Comparison of ENCODE assay signal across 3 cellular contexts in genomic region chr1:147809236-147809635, GRCh38. TPM values are rescaled to one million over a fixed set of nuclear protein-coding genes. Genes with fewer than 3 reads are reported as not detected.
"Had no signal": no experiment of that assay in that cellular context is flagged by ENCODE, and none has a peak within 500 bp of the region (broad histone marks: within the 10 kb centered on the region; RNA-seq: fewer than 3 reads in every experiment).

No MANE protein-coding gene starts in this region.

- H3K4me3 ChIP-seq: GM12878 had no signal

- ATAC-seq: GM12878 had no signal

- DNase-seq: GDM1, GF-D8 had no signal

RNA-seq across cellular contexts. Expression of gene GJA5, which starts 48.8 kb away (rescaled TPM):
- total RNA-seq: GM12878 had no signal
- polyA plus RNA-seq: GM12878 had no signal
